Comparison of ENCODE assay signal across 31 cellular contexts in genomic region chr3:71323558-71323957, GRCh38.
"Had no signal": no experiment of that assay in that cellular context is flagged by ENCODE, and none has a peak within 500 bp of the region (broad histone marks: within the 10 kb centered on the region; RNA-seq: fewer than 3 reads in every experiment).

No MANE protein-coding gene starts in this region.

- ATAC-seq: activated CD4-positive, alpha-beta T cell treated with anti-CD3 and anti-CD28 coated beads for 36 hours; activated CD8-positive, alpha-beta memory T cell treated with anti-CD3 and anti-CD28 coated beads, Interleukin-2, amount 10 ng/mL, durations not matched to agents 7 days and 5 days; activated CD8-positive, alpha-beta T cell treated with anti-CD3 and anti-CD28 coated beads, Interleukin-2, amount 10 ng/mL, durations not matched to agents 7 days and 5 days; activated naive CD8-positive, alpha-beta T cell treated with anti-CD3 and anti-CD28 coated beads, Interleukin-2, amount 50 U/mL, for 24 hours; activated T-cell treated with anti-CD3 and anti-CD28 coated beads, Interleukin-2, amount 50 U/mL, for 72 hours; body of pancreas; effector memory CD8-positive, alpha-beta T cell; gastroesophageal sphincter; heart right ventricle had no signal

- H3K36me3 ChIP-seq: adrenal gland, esophagus muscularis mucosa, gastroesophageal sphincter, heart right ventricle had no signal

- DNase-seq: activated CD4-positive, alpha-beta memory T cell treated with anti-CD3 and anti-CD28 coated beads for 36 hours; activated CD4-positive, alpha-beta T cell treated with anti-CD3 and anti-CD28 coated beads for 36 hours; activated CD4-positive, alpha-beta T cell treated with anti-CD3 and anti-CD28 coated beads, Interleukin-2, amount 10 ng/mL, durations not matched to agents 24 days and 14 days; activated CD4-positive, CD25-positive, alpha-beta regulatory T cell; activated CD4-positive, CD25-positive, alpha-beta regulatory T cell treated with anti-CD3 and anti-CD28 coated beads, Interleukin-2, amount 50 U/mL, for 72 hours; activated CD8-positive, alpha-beta memory T cell treated with anti-CD3 and anti-CD28 coated beads, Interleukin-2, amount 10 ng/mL, durations not matched to agents 7 days and 5 days; activated CD8-positive, alpha-beta memory T cell treated with anti-CD3 and anti-CD28 coated beads, Interleukin-2, amount 50 U/mL, for 4 hours; activated CD8-positive, alpha-beta T cell treated with anti-CD3 and anti-CD28 coated beads, Interleukin-2, amount 10 ng/mL, durations not matched to agents 7 days and 5 days; activated gamma-delta T cell; activated naive CD4-positive, alpha-beta T cell; activated naive CD4-positive, alpha-beta T cell treated with anti-CD3 and anti-CD28 coated beads, Interleukin-2, amount 10 ng/mL, durations not matched to agents 7 days and 5 days; activated naive CD8-positive, alpha-beta T cell treated with anti-CD3 and anti-CD28 coated beads for 36 hours; activated naive CD8-positive, alpha-beta T cell treated with anti-CD3 and anti-CD28 coated beads, Interleukin-2, amount 50 U/mL, for 24 hours; activated T-cell treated with anti-CD3 and anti-CD28 coated beads, Interleukin-2, amount 50 U/mL, for 24 hours; activated T-cell treated with anti-CD3 and anti-CD28 coated beads, Interleukin-2, amount 50 U/mL, for 72 hours; adrenal gland; amygdala; aorta; body of pancreas; caudate nucleus; cortex of kidney; dermis blood vessel endothelial cell; effector CD4-positive, alpha-beta T cell; effector memory CD8-positive, alpha-beta T cell; erythroblast; foreskin melanocyte; heart right ventricle; T-helper 2 cell had no signal

- H3K27ac Mint-ChIP-seq: activated CD4-positive, alpha-beta memory T cell treated with anti-CD3 and anti-CD28 coated beads for 36 hours; activated CD4-positive, alpha-beta T cell treated with anti-CD3 and anti-CD28 coated beads for 36 hours; activated CD4-positive, alpha-beta T cell treated with anti-CD3 and anti-CD28 coated beads, Interleukin-2, amount 10 ng/mL, durations not matched to agents 24 days and 14 days; activated CD8-positive, alpha-beta memory T cell treated with anti-CD3 and anti-CD28 coated beads, Interleukin-2, amount 10 ng/mL, durations not matched to agents 7 days and 5 days; activated CD8-positive, alpha-beta T cell treated with anti-CD3 and anti-CD28 coated beads, Interleukin-2, amount 10 ng/mL, durations not matched to agents 7 days and 5 days; activated naive CD8-positive, alpha-beta T cell treated with anti-CD3 and anti-CD28 coated beads for 36 hours; activated naive CD8-positive, alpha-beta T cell treated with anti-CD3 and anti-CD28 coated beads, Interleukin-2, amount 50 U/mL, for 24 hours; activated T-cell treated with anti-CD3 and anti-CD28 coated beads, Interleukin-2, amount 50 U/mL, for 24 hours; activated T-cell treated with anti-CD3 and anti-CD28 coated beads, Interleukin-2, amount 50 U/mL, for 72 hours; effector memory CD8-positive, alpha-beta T cell had no signal

- H3K4me3 Mint-ChIP-seq: activated CD4-positive, alpha-beta memory T cell treated with anti-CD3 and anti-CD28 coated beads for 36 hours; activated CD4-positive, alpha-beta T cell treated with anti-CD3 and anti-CD28 coated beads for 36 hours; activated CD4-positive, alpha-beta T cell treated with anti-CD3 and anti-CD28 coated beads, Interleukin-2, amount 10 ng/mL, durations not matched to agents 24 days and 14 days; activated CD8-positive, alpha-beta memory T cell treated with anti-CD3 and anti-CD28 coated beads, Interleukin-2, amount 10 ng/mL, durations not matched to agents 7 days and 5 days; activated CD8-positive, alpha-beta T cell treated with anti-CD3 and anti-CD28 coated beads, Interleukin-2, amount 10 ng/mL, durations not matched to agents 7 days and 5 days; activated naive CD4-positive, alpha-beta T cell treated with anti-CD3 and anti-CD28 coated beads, Interleukin-2, amount 10 ng/mL, durations not matched to agents 7 days and 5 days; activated naive CD8-positive, alpha-beta T cell treated with anti-CD3 and anti-CD28 coated beads for 36 hours; activated naive CD8-positive, alpha-beta T cell treated with anti-CD3 and anti-CD28 coated beads, Interleukin-2, amount 50 U/mL, for 24 hours; activated T-cell treated with anti-CD3 and anti-CD28 coated beads, Interleukin-2, amount 50 U/mL, for 24 hours; activated T-cell treated with anti-CD3 and anti-CD28 coated beads, Interleukin-2, amount 50 U/mL, for 72 hours; effector memory CD8-positive, alpha-beta T cell had no signal

- H3K9me3 ChIP-seq: adrenal gland, body of pancreas, esophagus muscularis mucosa, gastroesophageal sphincter, heart right ventricle had no signal

- H3K27me3 ChIP-seq: adrenal gland, body of pancreas, esophagus muscularis mucosa, gastroesophageal sphincter, heart right ventricle had no signal

- H3K4me1 Mint-ChIP-seq: activated CD4-positive, alpha-beta T cell treated with anti-CD3 and anti-CD28 coated beads, Interleukin-2, amount 10 ng/mL, durations not matched to agents 24 days and 14 days; activated CD8-positive, alpha-beta memory T cell treated with anti-CD3 and anti-CD28 coated beads, Interleukin-2, amount 10 ng/mL, durations not matched to agents 7 days and 5 days; activated naive CD4-positive, alpha-beta T cell treated with anti-CD3 and anti-CD28 coated beads, Interleukin-2, amount 10 ng/mL, durations not matched to agents 7 days and 5 days had no signal

- FAIRE-seq: colon had no signal

- H3K27me3 Mint-ChIP-seq: activated CD4-positive, alpha-beta memory T cell treated with anti-CD3 and anti-CD28 coated beads for 36 hours; activated CD4-positive, alpha-beta T cell treated with anti-CD3 and anti-CD28 coated beads for 36 hours; activated CD4-positive, alpha-beta T cell treated with anti-CD3 and anti-CD28 coated beads, Interleukin-2, amount 10 ng/mL, durations not matched to agents 24 days and 14 days; activated CD8-positive, alpha-beta memory T cell treated with anti-CD3 and anti-CD28 coated beads, Interleukin-2, amount 10 ng/mL, durations not matched to agents 7 days and 5 days; activated naive CD4-positive, alpha-beta T cell treated with anti-CD3 and anti-CD28 coated beads, Interleukin-2, amount 10 ng/mL, durations not matched to agents 7 days and 5 days; activated naive CD8-positive, alpha-beta T cell treated with anti-CD3 and anti-CD28 coated beads for 36 hours; activated naive CD8-positive, alpha-beta T cell treated with anti-CD3 and anti-CD28 coated beads, Interleukin-2, amount 50 U/mL, for 24 hours; activated T-cell treated with anti-CD3 and anti-CD28 coated beads, Interleukin-2, amount 50 U/mL, for 24 hours; effector memory CD8-positive, alpha-beta T cell had no signal

- H3K9me3 Mint-ChIP-seq: activated CD4-positive, alpha-beta T cell treated with anti-CD3 and anti-CD28 coated beads, Interleukin-2, amount 10 ng/mL, durations not matched to agents 24 days and 14 days; activated naive CD4-positive, alpha-beta T cell treated with anti-CD3 and anti-CD28 coated beads, Interleukin-2, amount 10 ng/mL, durations not matched to agents 7 days and 5 days; activated naive CD8-positive, alpha-beta T cell treated with anti-CD3 and anti-CD28 coated beads for 36 hours; activated naive CD8-positive, alpha-beta T cell treated with anti-CD3 and anti-CD28 coated beads, Interleukin-2, amount 50 U/mL, for 24 hours; effector memory CD8-positive, alpha-beta T cell had no signal

- H3K4me3 ChIP-seq: adrenal gland, body of pancreas, esophagus muscularis mucosa, gastroesophageal sphincter, heart right ventricle had no signal

- H3K4me1 ChIP-seq: adrenal gland, heart right ventricle had no signal

- H3K27ac ChIP-seq: adrenal gland, body of pancreas, esophagus muscularis mucosa, gastroesophageal sphincter, heart right ventricle had no signal
